ENCODE assay signal across 11 cellular contexts in genomic region chr22:39504071-39504470, GRCh38. TPM values are rescaled to one million over a fixed set of nuclear protein-coding genes. Genes with fewer than 3 reads are reported as not detected.
DNase-seq lines count a peak whose midpoint lies in the region; ATAC-seq and TF ChIP-seq lines count a peak whose summit lies in the region.
"Had no signal": no experiment of that assay in that cellular context is flagged by ENCODE, and none has a peak within 500 bp of the region (broad histone marks: within the 10 kb centered on the region; RNA-seq: fewer than 3 reads in every experiment).

No MANE protein-coding gene starts in this region.

- peaks cover 54% of the 10 kb centered on the region for H3K27me3 ChIP-seq in GM23338 (ENCODE audit: insufficient read depth)

- intact Hi-C loops in CD14-positive monocyte (cut with micrococcal nuclease): no loop called here
- intact Hi-C loops in activated T-helper 2 cell treated with anti-CD3 and anti-CD28 coated beads, Interferon-gamma antibody, Interleukin-2, Interleukin-4, amounts not matched to agents 10 μg/mL and 5 μg/mL and 100 μg/mL, durations not matched to agents 14 hours and 24 hours and 36 hours (cut with micrococcal nuclease): no loop called here

- H2AFZ ChIP-seq in GM23338: no peak overlapping the region

- peaks cover 29% of the 10 kb centered on the region for H3K4me1 Mint-ChIP-seq in CD14-positive monocyte
- H3K4me1 Mint-ChIP-seq in GM23338: peaks cover 11% of the 10 kb centered on the region
- peaks cover 33% of the 10 kb centered on the region for H3K4me1 Mint-ChIP-seq in activated T-helper 2 cell treated with anti-CD3 and anti-CD28 coated beads, Interferon-gamma antibody, Interleukin-2, Interleukin-4, amounts not matched to agents 10 μg/mL and 5 μg/mL and 100 μg/mL, durations not matched to agents 14 hours and 24 hours and 36 hours (ENCODE audit: low read depth)
- peaks cover 32 to 56% (median 40%) of the 10 kb centered on the region in 3 donors for H3K4me1 Mint-ChIP-seq in naive B cell

- H3K4me3 ChIP-seq in GM23338: no peak overlapping the region

- H3K79me2 ChIP-seq in GM23338 (replicated peaks; ENCODE audit: insufficient read depth): peaks cover 35% of the 10 kb centered on the region

- H3F3A ChIP-seq in GM23338 (replicated peaks; ENCODE audit: low read depth): peaks cover 22% of the 10 kb centered on the region

- no peak overlapping the region for H3K4me2 ChIP-seq in GM23338

- H4K20me1 ChIP-seq in GM23338 (replicated peaks; ENCODE audit: insufficient read depth): peaks cover 52% of the 10 kb centered on the region

- H3K27me3 Mint-ChIP-seq in CD14-positive monocyte (ENCODE audit: low read depth in 3 of 3) (peaks cover 0 to 4% (median 0%) of the 10 kb centered on the region in 3 donors), GM23338 (ENCODE audit: insufficient read depth, low read depth, poor library complexity) (peaks cover 62% of the 10 kb centered on the region), naive B cell (no peaks in the 10 kb centered on the region)
- H3K27me3 Mint-ChIP-seq in activated T-helper 2 cell treated with anti-CD3 and anti-CD28 coated beads, Interferon-gamma antibody, Interleukin-2, Interleukin-4, amounts not matched to agents 10 μg/mL and 5 μg/mL and 100 μg/mL, durations not matched to agents 14 hours and 24 hours and 36 hours (ENCODE audit: low read depth): no peaks in the 10 kb centered on the region

- no peak for ATAC-seq in GM23338
- ATAC-seq in naive B cell (ENCODE audit: low read depth in 2 of 2): no peak
- no peak for ATAC-seq in GM19324 (IDR thresholded peaks at IDR 0.05; ENCODE audit: low FRiP score, unreplicated experiment)

- H3K4me3 Mint-ChIP-seq in CD14-positive monocyte (no peak overlapping the region), GM23338 (peak overlapping the region; percentile 88; the same call in 2 of the 3 replicates), naive B cell (peak overlapping the region in 6 of 8 donors; percentile 86 to 98 (median 97))
- peak overlapping the region; percentile 99 for H3K4me3 Mint-ChIP-seq in activated T-helper 2 cell treated with anti-CD3 and anti-CD28 coated beads, Interferon-gamma antibody, Interleukin-2, Interleukin-4, amounts not matched to agents 10 μg/mL and 5 μg/mL and 100 μg/mL, durations not matched to agents 14 hours and 24 hours and 36 hours (ENCODE audit: low read depth)

- peaks cover 13% of the 10 kb centered on the region for H3K4me1 ChIP-seq in GM23338 (ENCODE audit: insufficient read depth)

- peak overlapping the region in 4 of 7 donors; percentile 55 to 91 (median 76) for H3K27ac Mint-ChIP-seq in CD14-positive monocyte
- H3K27ac Mint-ChIP-seq in GM23338: no peak overlapping the region
- no peak overlapping the region for H3K27ac Mint-ChIP-seq in activated T-helper 2 cell treated with anti-CD3 and anti-CD28 coated beads, Interferon-gamma antibody, Interleukin-2, Interleukin-4, amounts not matched to agents 10 μg/mL and 5 μg/mL and 100 μg/mL, durations not matched to agents 14 hours and 24 hours and 36 hours
- peak overlapping the region in 1 of 6 donors; percentile 79 for H3K27ac Mint-ChIP-seq in naive B cell

- H3K36me3 ChIP-seq in GM23338 (ENCODE audit: insufficient read depth): peaks cover 19% of the 10 kb centered on the region

- no peak overlapping the region for H3K27ac ChIP-seq in GM23338 (ENCODE audit: low read depth)

- TF ChIP-seq CTCF in CD14-positive monocyte (IDR thresholded peaks at IDR 0.05): no peak
- TF ChIP-seq CTCF in GM23338 (conservative IDR thresholded peaks at IDR 0.05; ENCODE audit: low read depth in 2 of 2): no peak

- H3K9me3 Mint-ChIP-seq in CD14-positive monocyte (no peaks in the 10 kb centered on the region), GM23338 (no peaks in the 10 kb centered on the region; the same call in 1 of the 3 replicates), naive B cell (no peaks in the 10 kb centered on the region)
- H3K9me3 Mint-ChIP-seq in activated T-helper 2 cell treated with anti-CD3 and anti-CD28 coated beads, Interferon-gamma antibody, Interleukin-2, Interleukin-4, amounts not matched to agents 10 μg/mL and 5 μg/mL and 100 μg/mL, durations not matched to agents 14 hours and 24 hours and 36 hours: no peaks in the 10 kb centered on the region

- H3K9me2 ChIP-seq in GM23338 (ENCODE audit: insufficient read depth): no peaks in the 10 kb centered on the region

- H3K36me3 Mint-ChIP-seq in CD14-positive monocyte: peaks cover 42 to 53% of the 10 kb centered on the region in 2 donors
- H3K36me3 Mint-ChIP-seq in GM23338 (ENCODE audit: low read depth): peaks cover 49% of the 10 kb centered on the region
- peaks cover 57% of the 10 kb centered on the region for H3K36me3 Mint-ChIP-seq in activated T-helper 2 cell treated with anti-CD3 and anti-CD28 coated beads, Interferon-gamma antibody, Interleukin-2, Interleukin-4, amounts not matched to agents 10 μg/mL and 5 μg/mL and 100 μg/mL, durations not matched to agents 14 hours and 24 hours and 36 hours (ENCODE audit: low read depth)
- H3K36me3 Mint-ChIP-seq in naive B cell: peaks cover 8 to 18% of the 10 kb centered on the region in 2 donors

- no peak for DNase-seq in CD14-positive monocyte (ENCODE audit: low spot score)
- no peak for DNase-seq in GM23338 (ENCODE audit: low spot score)
- DNase-seq in activated T-helper 2 cell treated with anti-CD3 and anti-CD28 coated beads, Interferon-gamma antibody, Interleukin-2, Interleukin-4, amounts not matched to agents 10 μg/mL and 5 μg/mL and 100 μg/mL, durations not matched to agents 14 hours and 24 hours and 36 hours (ENCODE audit: low spot score): no peak
- DNase-seq in naive B cell: no peak
- no peak for DNase-seq in NCI-H187 treated with DMSO at 0.1 percent for 48 hours (lab: John Stamatoyannopoulos, UW)
- DNase-seq in NCI-H524 (lab: John Stamatoyannopoulos, UW): no peak
- no peak for DNase-seq in LoVo (ENCODE audit: low spot score)
- DNase-seq: hippocampal formation, NCI-H1436 treated with DMSO at 0.1 percent for 48 hours, NCI-H774 had no signal

TF ChIP-seq in GM23338, 12 proteins besides CTCF, POLR2A, EP300 and RAD21:
- no peak for TF ChIP-seq CREB1 (CRISPR knock-in tag; IDR thresholded peaks at IDR 0.05; ENCODE audit: low read depth)
TF ChIP-seq in GM23338: peak in this region for 0.

RNA-seq across cellular contexts. Expression of gene MIEF1, which starts 2.0 kb away (rescaled TPM):
- polyA plus RNA-seq in CD14-positive monocyte (10 to 100 TPM; 13.3 to 14.0 TPM), GM23338 (2016; fragmentation: Nextera tagmentation; extraction: Ambion mirVana) (12.2 and 13.2 TPM in 2 replicates), naive B cell (ENCODE audit: low read depth in 6 of 6) (10 to 100 TPM in 5 of 6 donors, 1 to 10 TPM in 1; 8.7 to 29.8 (median 19.2) TPM)
- 30.0 and 40.1 TPM in 2 replicates for total RNA-seq in GM23338 (2014; rRNA removed; shearing (Covaris generic))
- total RNA-seq in activated T-helper 2 cell treated with anti-CD3 and anti-CD28 coated beads, Interferon-gamma antibody, Interleukin-2, Interleukin-4, amounts not matched to agents 10 μg/mL and 5 μg/mL and 100 μg/mL, durations not matched to agents 14 hours and 24 hours and 36 hours: 46.9 and 47.5 TPM in 2 replicates

RNA-seq across cellular contexts. Expression of gene ATF4, which starts 16.3 kb away (rescaled TPM):
- 10 to 100 TPM; 55.1 to 59.0 TPM for polyA plus RNA-seq in CD14-positive monocyte
- total RNA-seq in GM23338 (2014; rRNA removed; shearing (Covaris generic)): 366 and 446 TPM in 2 replicates
- 553 and 628 TPM in 2 replicates for polyA plus RNA-seq in GM23338 (2016; fragmentation: Nextera tagmentation; extraction: Ambion mirVana)
- 339 and 348 TPM in 2 replicates for total RNA-seq in activated T-helper 2 cell treated with anti-CD3 and anti-CD28 coated beads, Interferon-gamma antibody, Interleukin-2, Interleukin-4, amounts not matched to agents 10 μg/mL and 5 μg/mL and 100 μg/mL, durations not matched to agents 14 hours and 24 hours and 36 hours
- polyA plus RNA-seq in naive B cell (ENCODE audit: low read depth in 6 of 6): 100 to 1,000 TPM in 2 of 6 donors, 10 to 100 TPM in 4; 74.9 to 159 (median 98.9) TPM

RNA-seq across cellular contexts. Expression of gene RPS19BP1, which starts 28.5 kb away (rescaled TPM):
- polyA plus RNA-seq in CD14-positive monocyte: 100 to 1,000 TPM in 1 of 2 donors, 10 to 100 TPM in 1; 73.5 to 106 TPM
- total RNA-seq in GM23338 (2014; rRNA removed; shearing (Covaris generic)): 153 and 169 TPM in 2 replicates
- 215 and 216 TPM in 2 replicates for polyA plus RNA-seq in GM23338 (2016; fragmentation: Nextera tagmentation; extraction: Ambion mirVana)
- 76.9 and 78.4 TPM in 2 replicates for total RNA-seq in activated T-helper 2 cell treated with anti-CD3 and anti-CD28 coated beads, Interferon-gamma antibody, Interleukin-2, Interleukin-4, amounts not matched to agents 10 μg/mL and 5 μg/mL and 100 μg/mL, durations not matched to agents 14 hours and 24 hours and 36 hours
- polyA plus RNA-seq in naive B cell (ENCODE audit: low read depth in 6 of 6): 100 to 1,000 TPM in 1 of 6 donors, 10 to 100 TPM in 5; 73.8 to 114 (median 93.2) TPM

RNA-seq across cellular contexts. Expression of gene MGAT3, which starts 47.3 kb away (rescaled TPM):
- not detected for polyA plus RNA-seq in CD14-positive monocyte
- 10.2 and 13.1 TPM in 2 replicates for total RNA-seq in GM23338 (2014; rRNA removed; shearing (Covaris generic))
- 1.6 and 1.7 TPM in 2 replicates for polyA plus RNA-seq in GM23338 (2016; fragmentation: Nextera tagmentation; extraction: Ambion mirVana)
- 0.11 and 0.21 TPM in 2 replicates for total RNA-seq in activated T-helper 2 cell treated with anti-CD3 and anti-CD28 coated beads, Interferon-gamma antibody, Interleukin-2, Interleukin-4, amounts not matched to agents 10 μg/mL and 5 μg/mL and 100 μg/mL, durations not matched to agents 14 hours and 24 hours and 36 hours
- polyA plus RNA-seq in naive B cell (ENCODE audit: low read depth in 6 of 6): 1 to 10 TPM in 2 of 6 donors, under 1 TPM in 3, not detected in 1; 0.11 to 2.8 (median 0.45) TPM

Comparison
In these comparisons a context has a peak if more than half of its experiments do, and no peak if none do; other contexts are left out.
1. H3K27ac Mint-ChIP-seq: peak in CD14-positive monocyte (4 of 7); none in GM23338 (single experiment) and activated T-helper 2 cell treated with anti-CD3 and anti-CD28 coated beads, Interferon-gamma antibody, Interleukin-2, Interleukin-4, amounts not matched to agents 10 μg/mL and 5 μg/mL and 100 μg/mL, durations not matched to agents 14 hours and 24 hours and 36 hours (single experiment).
2. H3K4me3 Mint-ChIP-seq: peak in GM23338 (single experiment), activated T-helper 2 cell treated with anti-CD3 and anti-CD28 coated beads, Interferon-gamma antibody, Interleukin-2, Interleukin-4, amounts not matched to agents 10 μg/mL and 5 μg/mL and 100 μg/mL, durations not matched to agents 14 hours and 24 hours and 36 hours (single experiment) and naive B cell (6 of 8); none in CD14-positive monocyte (0 of 2).